In the genomic region with DNA sequence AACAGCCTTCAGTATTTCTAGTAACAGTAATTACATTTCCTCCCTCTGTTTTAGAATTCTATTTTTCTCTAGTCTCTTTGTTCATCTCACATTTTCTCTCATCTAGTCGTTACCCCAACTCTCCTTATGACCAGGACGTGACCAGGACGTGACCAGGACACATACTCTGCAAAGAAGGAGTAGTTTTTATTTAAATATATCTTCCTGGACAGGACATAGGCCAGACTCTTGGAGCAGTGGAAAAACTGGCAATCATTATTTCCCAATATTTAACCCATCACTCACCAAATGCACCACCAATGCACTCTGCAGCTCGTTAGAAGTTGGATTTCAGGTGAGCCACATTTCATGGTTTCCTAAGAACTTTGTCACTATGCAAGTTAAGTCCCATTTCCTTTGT, we compare ENCODE assay signal across 27 cellular contexts. TPM values are rescaled to one million over a fixed set of nuclear protein-coding genes. Genes with fewer than 3 reads are reported as not detected.
A peak's percentile ranks its signal among the peaks of the same experiment; 100 is the strongest.
DNase-seq lines count a peak whose midpoint lies in the region; ATAC-seq, FAIRE-seq and TF ChIP-seq lines count a peak whose summit lies in the region.
"Had no signal": no experiment of that assay in that cellular context is flagged by ENCODE, and none has a peak within 500 bp of the region (broad histone marks: within the 10 kb centered on the region; RNA-seq: fewer than 3 reads in every experiment).

No MANE protein-coding gene starts in this region.

- no peaks in the 10 kb centered on the region for H3K79me2 ChIP-seq in keratinocyte (ENCODE audit: control insufficient read depth, insufficient read depth, low read length)
- no peaks in the 10 kb centered on the region for H3K79me2 ChIP-seq in neural progenitor cell (ENCODE audit: low read depth)

- no peak for TF ChIP-seq POLR2A in thyroid gland (IDR thresholded peaks at IDR 0.05)

- H3K36me3 Mint-ChIP-seq in WTC11 (no peaks in the 10 kb centered on the region), neural progenitor cell (no peaks in the 10 kb centered on the region)

- intact Hi-C loops in thyroid gland (cut with DNase I) = no loop called here

- H3K4me1 ChIP-seq in keratinocyte (ENCODE audit: control insufficient read depth, extremely low read depth, insufficient read depth, low read length) (peaks cover 35% of the 10 kb centered on the region), neural progenitor cell (peaks cover 19% of the 10 kb centered on the region), thyroid gland (peaks cover 0 to 11% of the 10 kb centered on the region in 2 donors)
- H3K4me1 ChIP-seq: BLaER1 treated with 17β-estradiol and CSF1 and Interleukin-3, amounts not matched to agents 10 nM and 100 nM; gastrocnemius medialis had no signal

- CTCF ChIA-PET in WTC11 (lab: Charles Lee) = no interaction called here

- DNase-seq in WTC11 (ENCODE audit: low spot score) (no peak), keratinocyte (ENCODE audit: low read depth, low spot score) (no peak), neural progenitor cell (ENCODE audit: low spot score) (no peak), thyroid gland (no peak), AG08396 (ENCODE audit: low spot score) (no peak), NCI-H69 (lab: John Stamatoyannopoulos, UW) (no peak), pons (ENCODE audit: low spot score) (no peak)
- DNase-seq: activated CD4-positive, alpha-beta memory T cell treated with anti-CD3 and anti-CD28 coated beads, Interleukin-2, amount 10 ng/mL, durations not matched to agents 7 days and 5 days; activated CD8-positive, alpha-beta memory T cell treated with anti-CD3 and anti-CD28 coated beads, Interleukin-2, amount 50 U/mL, for 4 hours; endodermal cell; gastrocnemius medialis; left cardiac atrium; mesenchymal stem cell; NCI-H1436 treated with DMSO at 0.1 percent for 48 hours; NCI-H2081 treated with DMSO at 0.1 percent for 48 hours; NCI-H226; NCI-H526 treated with DMSO at 0.1 percent for 48 hours; SHP77 treated with DMSO at 0.1 percent for 48 hours; stimulated activated CD4-positive, alpha-beta T cell treated with anti-CD3 and anti-CD28 coated beads, Interleukin-1b, Interleukin-23, amount 100 ng/mL, for 48 hours; stimulated activated naive CD8-positive, alpha-beta T cell treated with anti-CD3 and anti-CD28 coated beads, Interleukin-15, Interleukin-2, amounts not matched to agents 100 U/mL and 50 U/mL, for 24 hours; SW 1271 had no signal

- H3K9me3 ChIP-seq in keratinocyte (ENCODE audit: control insufficient read depth, low read depth, low read length) (no peaks in the 10 kb centered on the region), neural progenitor cell (ENCODE audit: low read depth) (no peaks in the 10 kb centered on the region), thyroid gland (no peaks in the 10 kb centered on the region)
- H3K9me3 ChIP-seq: BLaER1 treated with 17β-estradiol and CSF1 and Interleukin-3, amounts not matched to agents 10 nM and 100 nM; gastrocnemius medialis; thoracic aorta had no signal

- H3K4me1 Mint-ChIP-seq in WTC11 = peaks cover 23% of the 10 kb centered on the region
- H3K4me1 Mint-ChIP-seq in neural progenitor cell = peaks cover 11% of the 10 kb centered on the region
- H3K4me1 Mint-ChIP-seq: activated CD4-positive, alpha-beta memory T cell treated with anti-CD3 and anti-CD28 coated beads, Interleukin-2, amount 10 ng/mL, durations not matched to agents 7 days and 5 days; IgD-negative memory B cell had no signal

- dilution Hi-C loops in keratinocyte (cut with MboI; ENCODE audit: extremely low pct_ligation_motif_present, low sequenced_read_pairs) = no loop called here

- WGBS in thyroid gland, 2 donors = 81 to 84% methylated on average over 4 of the region's 4 CpGs

- H2AFZ ChIP-seq in keratinocyte (ENCODE audit: control insufficient read depth, low read length) (peak overlapping the region; percentile 20), neural progenitor cell (replicated peaks) (peak overlapping the region; percentile 41)

- peak overlapping the region; percentile 29 for H3K9ac ChIP-seq in keratinocyte (ENCODE audit: control insufficient read depth, extremely low read depth, insufficient read depth, low read length)
- H3K9ac ChIP-seq in neural progenitor cell = no peak overlapping the region
- H3K9ac ChIP-seq: BLaER1 treated with 17β-estradiol and CSF1 and Interleukin-3, amounts not matched to agents 10 nM and 100 nM had no signal

- H3K36me3 ChIP-seq in keratinocyte (ENCODE audit: control insufficient read depth in 2 of 2, extremely low read depth in 1 of 2, insufficient read depth in 2 of 2, low read length in 2 of 2) (peaks cover 0 to 28% of the 10 kb centered on the region in 2 experiments), neural progenitor cell (no peaks in the 10 kb centered on the region), thyroid gland (no peaks in the 10 kb centered on the region)
- H3K36me3 ChIP-seq: BLaER1 treated with 17β-estradiol and CSF1 and Interleukin-3, amounts not matched to agents 10 nM and 100 nM; gastrocnemius medialis; thoracic aorta had no signal

- POLR2A ChIA-PET in WTC11 (lab: Charles Lee) = no interaction called here

- peak overlapping the region; percentile 36 for H3K4me2 ChIP-seq in keratinocyte (ENCODE audit: control insufficient read depth, extremely low read depth, insufficient read depth, low read depth, low read length)
- no peak overlapping the region for H3K4me2 ChIP-seq in neural progenitor cell
- H3K4me2 ChIP-seq: BLaER1 treated with 17β-estradiol and CSF1 and Interleukin-3, amounts not matched to agents 10 nM and 100 nM had no signal

- H3K9me3 Mint-ChIP-seq in WTC11 (no peaks in the 10 kb centered on the region), neural progenitor cell (no peaks in the 10 kb centered on the region)
- H3K9me3 Mint-ChIP-seq: activated CD4-positive, alpha-beta memory T cell treated with anti-CD3 and anti-CD28 coated beads, Interleukin-2, amount 10 ng/mL, durations not matched to agents 7 days and 5 days; activated naive CD4-positive, alpha-beta T cell treated with anti-CD3 and anti-CD28 coated beads for 36 hours; dendritic cell treated with granulocyte-macrophage colony-stimulating factor and Interleukin-4, amounts not matched to agents 40 ng/mL and 50 ng/mL, for 4 days; endodermal cell had no signal

- ATAC-seq in WTC11 = no peak
- no peak for ATAC-seq in GM18519 (IDR thresholded peaks at IDR 0.05; ENCODE audit: low FRiP score, unreplicated experiment)
- ATAC-seq: gastrocnemius medialis; left cardiac atrium; stimulated activated naive CD8-positive, alpha-beta T cell treated with anti-CD3 and anti-CD28 coated beads, Interleukin-15, Interleukin-2, amounts not matched to agents 100 U/mL and 50 U/mL, for 24 hours had no signal

- peaks cover 5% of the 10 kb centered on the region for H3F3A ChIP-seq in neural progenitor cell (ENCODE audit: low read depth)

- no peaks in the 10 kb centered on the region for H3K9me1 ChIP-seq in keratinocyte (ENCODE audit: control insufficient read depth, extremely low read depth, insufficient read depth, low read length)

- no peak for TF ChIP-seq CTCF in WTC11 (IDR thresholded peaks at IDR 0.05)
- TF ChIP-seq CTCF in keratinocyte (optimal IDR thresholded peaks at IDR 0.05 in 1 of 3, IDR thresholded peaks at IDR 0.05 in 1 of 3, conservative IDR thresholded peaks at IDR 0.05 in 1 of 3; ENCODE audit: extremely low read depth in 1 of 3, insufficient read depth in 2 of 3, low read length in 3 of 3) = no peak
- no peak for TF ChIP-seq CTCF in neural progenitor cell (IDR thresholded peaks at IDR 0.05)
- no peak for TF ChIP-seq CTCF in thyroid gland (IDR thresholded peaks at IDR 0.05)

- H3K27me3 ChIP-seq in keratinocyte (ENCODE audit: control insufficient read depth, extremely low read depth, insufficient read depth, low read length) (no peaks in the 10 kb centered on the region), neural progenitor cell (no peaks in the 10 kb centered on the region), thyroid gland (no peaks in the 10 kb centered on the region)
- H3K27me3 ChIP-seq: BLaER1 treated with 17β-estradiol and CSF1 and Interleukin-3, amounts not matched to agents 10 nM and 100 nM; gastrocnemius medialis had no signal

- H3K27ac ChIP-seq in keratinocyte (ENCODE audit: control insufficient read depth, insufficient read depth, low read length) = peak overlapping the region; percentile 75
- H3K27ac ChIP-seq in neural progenitor cell = no peak overlapping the region
- peak overlapping the region in 2 of 3 donors; percentile 2 to 19 for H3K27ac ChIP-seq in thyroid gland
- H3K27ac ChIP-seq: BLaER1 treated with 17β-estradiol and CSF1 and Interleukin-3, amounts not matched to agents 10 nM and 100 nM; gastrocnemius medialis; thoracic aorta had no signal

- H3K4me3 Mint-ChIP-seq in WTC11 = no peak overlapping the region
- H3K4me3 Mint-ChIP-seq in neural progenitor cell = no peak overlapping the region
- H3K4me3 Mint-ChIP-seq: activated CD4-positive, alpha-beta memory T cell treated with anti-CD3 and anti-CD28 coated beads, Interleukin-2, amount 10 ng/mL, durations not matched to agents 7 days and 5 days; activated naive CD4-positive, alpha-beta T cell treated with anti-CD3 and anti-CD28 coated beads for 36 hours; dendritic cell treated with granulocyte-macrophage colony-stimulating factor and Interleukin-4, amounts not matched to agents 40 ng/mL and 50 ng/mL, for 4 days; endodermal cell; IgD-negative memory B cell had no signal

- H3K27me3 Mint-ChIP-seq in WTC11 (ENCODE audit: low read depth) (no peaks in the 10 kb centered on the region), neural progenitor cell (ENCODE audit: insufficient read depth, low read depth) (no peaks in the 10 kb centered on the region)
- H3K27me3 Mint-ChIP-seq: activated CD4-positive, alpha-beta memory T cell treated with anti-CD3 and anti-CD28 coated beads, Interleukin-2, amount 10 ng/mL, durations not matched to agents 7 days and 5 days; dendritic cell treated with granulocyte-macrophage colony-stimulating factor and Interleukin-4, amounts not matched to agents 40 ng/mL and 50 ng/mL, for 4 days had no signal

- H3K4me3 ChIP-seq in keratinocyte (ENCODE audit: control insufficient read depth in 2 of 3, extremely low read depth in 1 of 3, insufficient read depth in 2 of 3, low read depth in 1 of 3, low read length in 3 of 3) (no peak overlapping the region), neural progenitor cell (no peak overlapping the region), thyroid gland (replicated peaks in 1 of 3) (no peak overlapping the region)
- H3K4me3 ChIP-seq: BLaER1 treated with 17β-estradiol and CSF1 and Interleukin-3, amounts not matched to agents 10 nM and 100 nM; gastrocnemius medialis; thoracic aorta had no signal

- H3K27ac Mint-ChIP-seq in WTC11 = peak overlapping the region; percentile 0; the same call in 1 of the 2 replicates
- H3K27ac Mint-ChIP-seq in neural progenitor cell = no peak overlapping the region
- H3K27ac Mint-ChIP-seq: activated CD4-positive, alpha-beta memory T cell treated with anti-CD3 and anti-CD28 coated beads, Interleukin-2, amount 10 ng/mL, durations not matched to agents 7 days and 5 days; activated naive CD4-positive, alpha-beta T cell treated with anti-CD3 and anti-CD28 coated beads for 36 hours; dendritic cell treated with granulocyte-macrophage colony-stimulating factor and Interleukin-4, amounts not matched to agents 40 ng/mL and 50 ng/mL, for 4 days; endodermal cell; IgD-negative memory B cell had no signal

- FAIRE-seq in keratinocyte (lab: Jason Lieb, UNC) = no peak

- H4K20me1 ChIP-seq in keratinocyte (ENCODE audit: control insufficient read depth, extremely low read depth, insufficient read depth, low read length) = no peaks in the 10 kb centered on the region
- no peaks in the 10 kb centered on the region for H4K20me1 ChIP-seq in neural progenitor cell (ENCODE audit: low read depth)
- H4K20me1 ChIP-seq: BLaER1 treated with 17β-estradiol and CSF1 and Interleukin-3, amounts not matched to agents 10 nM and 100 nM had no signal

RNA-seq across cellular contexts. Expression of gene POGLUT3, which starts 40.3 kb away (rescaled TPM):
- total RNA-seq in WTC11 (2021) (15.3 to 17.1 TPM (median 16.0 TPM) in 3 replicates), neural progenitor cell (ENCODE audit: low replicate concordance) (19.3 and 27.3 TPM in 2 replicates), thyroid gland (10 to 100 TPM; 12.9 to 22.3 (median 18.9) TPM)
- 1.4 to 3.7 TPM (median 2.5 TPM) in 3 replicates for polyA plus RNA-seq in keratinocyte
- 1.5 TPM for polyA plus RNA-seq in keratinocyte (2011; ENCODE audit: low read depth)
- 1.2 and 1.3 TPM in 2 replicates for polyA plus RNA-seq in keratinocyte (2011; cell fraction: cytosol; rRNA removed)
- polyA plus RNA-seq in keratinocyte (2011; cell fraction: nucleus; rRNA removed) = 1.3 TPM in 2 replicates
- polyA plus RNA-seq in keratinocyte (2012; ENCODE audit: low replicate concordance) = 1.6 and 2.4 TPM in 2 replicates
- polyA minus RNA-seq in keratinocyte = 0.33 to 2.5 TPM (median 2.3 TPM) in 3 replicates
- 1.3 TPM for polyA minus RNA-seq in keratinocyte (2011; cell fraction: cytosol; rRNA and poly(A)+ RNA removed)
- polyA minus RNA-seq in keratinocyte (2011; cell fraction: nucleus; rRNA and poly(A)+ RNA removed) = 0.63 and 1.9 TPM in 2 replicates

RNA-seq across cellular contexts. Expression of gene EXPH5, which starts 55.1 kb away (rescaled TPM):
- total RNA-seq in WTC11 (2021) (8.1 to 11.2 TPM (median 9.2 TPM) in 3 replicates), neural progenitor cell (ENCODE audit: low replicate concordance) (0.84 and 1.4 TPM in 2 replicates), thyroid gland (10 to 100 TPM in 1 of 4 donors, 1 to 10 TPM in 3; 4.5 to 12.2 (median 6.3) TPM)
- polyA plus RNA-seq in keratinocyte = 7.9 to 19.0 TPM (median 11.7 TPM) in 3 replicates
- 14.1 TPM for polyA plus RNA-seq in keratinocyte (2011; ENCODE audit: low read depth)
- 1.6 and 3.2 TPM in 2 replicates for polyA plus RNA-seq in keratinocyte (2011; cell fraction: cytosol; rRNA removed)
- 24.3 and 28.3 TPM in 2 replicates for polyA plus RNA-seq in keratinocyte (2011; cell fraction: nucleus; rRNA removed)
- polyA plus RNA-seq in keratinocyte (2012; ENCODE audit: low replicate concordance) = 4.7 and 17.6 TPM in 2 replicates
- 12.8 to 79.7 TPM (median 65.4 TPM) in 3 replicates for polyA minus RNA-seq in keratinocyte
- 6.5 TPM for polyA minus RNA-seq in keratinocyte (2011; cell fraction: cytosol; rRNA and poly(A)+ RNA removed)
- polyA minus RNA-seq in keratinocyte (2011; cell fraction: nucleus; rRNA and poly(A)+ RNA removed) = 57.4 and 120 TPM in 2 replicates
